Comparison of ENCODE assay signal across 8 cellular contexts in the genomic region with DNA sequence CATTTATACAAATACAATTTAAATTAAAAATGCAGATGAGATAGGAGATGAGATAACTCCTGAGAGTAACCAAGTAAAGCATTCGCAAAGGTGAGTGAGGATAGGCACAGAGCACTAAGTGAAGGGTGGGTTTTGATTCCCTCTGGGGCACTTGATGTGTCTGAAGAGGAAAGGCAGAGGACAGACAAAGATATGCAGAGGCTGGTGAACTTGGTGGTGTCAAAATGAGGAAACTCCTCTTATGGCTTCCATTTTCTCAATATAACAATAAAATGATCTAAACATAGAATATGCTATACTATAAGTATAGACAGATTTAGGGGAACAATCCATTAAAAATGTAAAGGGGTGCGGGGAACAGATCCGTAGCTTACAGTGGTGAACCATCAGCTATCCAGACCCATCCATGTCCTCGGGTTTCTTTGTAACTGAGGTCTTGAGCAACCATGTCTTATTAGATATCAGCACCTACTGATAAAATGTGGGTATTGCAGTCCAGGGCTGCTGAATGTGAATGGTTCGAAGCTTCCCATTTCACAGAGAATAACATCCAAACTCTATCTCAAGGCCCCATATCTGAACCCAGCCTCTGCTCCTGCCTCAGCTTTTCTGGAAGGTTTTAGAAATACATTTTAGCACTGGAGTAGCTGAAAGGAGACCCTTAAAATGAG.
DNase-seq lines count a peak whose midpoint lies in the region; ATAC-seq and TF ChIP-seq lines count a peak whose summit lies in the region.

No MANE protein-coding gene starts in this region.

- H3K4me3 Mint-ChIP-seq in stimulated activated naive CD8-positive, alpha-beta T cell treated with anti-CD3 and anti-CD28 coated beads, Interleukin-15, amount 100 ng/mL, for 72 hours = no peak overlapping the region

- no peaks in the 10 kb centered on the region for H4K20me1 ChIP-seq in SU-DHL-6 (ENCODE audit: low read depth, low read length)

- TF ChIP-seq POLR2A in ovary (IDR thresholded peaks at IDR 0.05) = no peak

- whole genome bisulfite sequencing in iPS DF 6.9 (ENCODE audit: insufficient coverage, insufficient read length) = no CpG with 5 or more reads among the region's 5 CpGs
- 74 to 79% (median 78%) methylated on average over 5 of the region's 5 CpGs for WGBS in ovary, 3 donors

- peak overlapping the region; percentile 11; the same call in 1 of the 2 replicates for H3K9ac ChIP-seq in SU-DHL-6 (ENCODE audit: low read length)

- ATAC-seq in GM21515 (IDR thresholded peaks at IDR 0.05; ENCODE audit: unreplicated experiment) = peak; percentile 93
- peak; percentile 95 for ATAC-seq in HG03520 (IDR thresholded peaks at IDR 0.05; ENCODE audit: unreplicated experiment)
- no peak for ATAC-seq in stimulated activated naive CD8-positive, alpha-beta T cell treated with anti-CD3 and anti-CD28 coated beads, Interleukin-15, amount 100 ng/mL, for 72 hours

- DNase-seq in iPS DF 6.9 (ENCODE audit: low read depth, low spot score) = peak; percentile 27
- DNase-seq in activated T-cell treated with anti-CD3 and anti-CD28 coated beads for 4 hours = no peak
- DNase-seq in stimulated activated naive CD8-positive, alpha-beta T cell treated with anti-CD3 and anti-CD28 coated beads, Interleukin-15, amount 100 ng/mL, for 72 hours = no peak
- DNase-seq in ovary = no peak

- H3K27ac Mint-ChIP-seq in stimulated activated naive CD8-positive, alpha-beta T cell treated with anti-CD3 and anti-CD28 coated beads, Interleukin-15, amount 100 ng/mL, for 72 hours = no peak overlapping the region

- H3K9me2 ChIP-seq in SU-DHL-6 (replicated peaks; ENCODE audit: insufficient read depth, low read length) = no peaks in the 10 kb centered on the region

- intact Hi-C loops in ovary (cut with DNase I) = no loop called here

- H3K79me2 ChIP-seq in SU-DHL-6 (ENCODE audit: insufficient read depth, low read length) = no peaks in the 10 kb centered on the region

- H3K4me1 ChIP-seq in iPS DF 6.9 (ENCODE audit: control insufficient read depth, insufficient read depth, low read length) = no peaks in the 10 kb centered on the region
- no peaks in the 10 kb centered on the region for H3K4me1 ChIP-seq in ovary (ENCODE audit: insufficient read depth)

- H3K4me3 ChIP-seq in SU-DHL-6 (ENCODE audit: insufficient read depth, low read length, poor library complexity, severe bottlenecking) (no peak overlapping the region), iPS DF 6.9 (ENCODE audit: low read length) (no peak overlapping the region), ovary (no peak overlapping the region)

- H3K27me3 ChIP-seq in SU-DHL-6 (ENCODE audit: low read length) (no peaks in the 10 kb centered on the region), iPS DF 6.9 (ENCODE audit: control insufficient read depth, insufficient read depth, low read length) (no peaks in the 10 kb centered on the region), ovary (no peaks in the 10 kb centered on the region)

- H3K36me3 ChIP-seq in SU-DHL-6 (ENCODE audit: low read length) (no peaks in the 10 kb centered on the region), iPS DF 6.9 (ENCODE audit: control insufficient read depth, insufficient read depth, low read length) (no peaks in the 10 kb centered on the region), ovary (no peaks in the 10 kb centered on the region)

- H3K27me3 Mint-ChIP-seq in stimulated activated naive CD8-positive, alpha-beta T cell treated with anti-CD3 and anti-CD28 coated beads, Interleukin-15, amount 100 ng/mL, for 72 hours = no peaks in the 10 kb centered on the region

- H3F3A ChIP-seq in SU-DHL-6 (ENCODE audit: insufficient read depth) = no peaks in the 10 kb centered on the region

- no peaks in the 10 kb centered on the region for H3K9me3 ChIP-seq in SU-DHL-6 (ENCODE audit: insufficient read depth, low read length)
- H3K9me3 ChIP-seq in iPS DF 6.9 (ENCODE audit: control insufficient read depth, insufficient read depth, low read length) = no peaks in the 10 kb centered on the region
- no peaks in the 10 kb centered on the region for H3K9me3 ChIP-seq in ovary

- H3K27ac ChIP-seq in SU-DHL-6 (ENCODE audit: low read depth, low read length) = peak overlapping the region; percentile 58
- no peak overlapping the region for H3K27ac ChIP-seq in iPS DF 6.9 (ENCODE audit: low read length)
- H3K27ac ChIP-seq in ovary = no peak overlapping the region

- peak; percentile 73; the same call in 1 of the 2 replicates for TF ChIP-seq CTCF in GM12874 (IDR thresholded peaks at IDR 0.05; ENCODE audit: insufficient read depth, low read depth, low read length)
- TF ChIP-seq CTCF in SU-DHL-6 (IDR thresholded peaks at IDR 0.05; ENCODE audit: insufficient read depth, low read length, poor library complexity, severe bottlenecking) = peak; percentile 83
- TF ChIP-seq CTCF in ovary (IDR thresholded peaks at IDR 0.05) = no peak

- no peaks in the 10 kb centered on the region for H3K4me1 Mint-ChIP-seq in stimulated activated naive CD8-positive, alpha-beta T cell treated with anti-CD3 and anti-CD28 coated beads, Interleukin-15, amount 100 ng/mL, for 72 hours

- peak overlapping the region; percentile 22 for H3K4me2 ChIP-seq in SU-DHL-6 (ENCODE audit: low read depth, low read length, poor library complexity, severe bottlenecking)

- peaks cover 0 to 8% of the 10 kb centered on the region in 2 donors for H3K9me3 Mint-ChIP-seq in stimulated activated naive CD8-positive, alpha-beta T cell treated with anti-CD3 and anti-CD28 coated beads, Interleukin-15, amount 100 ng/mL, for 72 hours

- peak overlapping the region; percentile 81 for H2AFZ ChIP-seq in SU-DHL-6 (ENCODE audit: low read depth, low read length, severe bottlenecking)

- TF ChIP-seq EP300 in ovary (IDR thresholded peaks at IDR 0.05) = no peak

Comparison
In these comparisons a context has a peak if more than half of its experiments do, and no peak if none do; other contexts are left out.
1. CTCF ChIP-seq: peak in GM12874 (single experiment) and SU-DHL-6 (single experiment); none in ovary (0 of 3).